In genomic region chr12:51885294-51886020, GRCh38 we compare ENCODE assay signal across 10 cellular contexts. TPM values are rescaled to one million over a fixed set of nuclear protein-coding genes. Genes with fewer than 3 reads are reported as not detected.
DNase-seq lines count a peak whose midpoint lies in the region; ATAC-seq and TF ChIP-seq lines count a peak whose summit lies in the region.
"Not testable (repeated sequence)": the region's sequence is repeated elsewhere in the genome, so short reads cannot be mapped to it uniquely, and the experiment has no call there.
"Had no signal": no experiment of that assay in that cellular context is flagged by ENCODE, and none has a peak within 500 bp of the region (broad histone marks: within the 10 kb centered on the region; RNA-seq: fewer than 3 reads in every experiment).

No MANE protein-coding gene starts in this region.

- CTCF ChIA-PET in activated naive CD4-positive, alpha-beta T cell treated with anti-CD3 and anti-CD28 coated beads, Interleukin-2, amount 10 ng/mL, durations not matched to agents 7 days and 5 days (lab: Charles Lee) = interaction anchor here (0.6 to 3.4 kb wide), 7 partner anchors 10 to 185 kb away, joined by 3 to 18 read pairs (median 3); partner anchors contain the start of gene ATG101
- CTCF ChIA-PET in naive thymus-derived CD4-positive, alpha-beta T cell (lab: Charles Lee) = interaction anchor here (0.8 to 1.6 kb wide), 6 partner anchors 8 to 108 kb away, joined by 3 to 12 read pairs (median 3); no protein-coding TSS in a partner anchor

- peak overlapping the region; percentile 60 to 96 (median 91); a peak in 21 of 22 replicates for H3K27ac ChIP-seq in BLaER1 treated with 17β-estradiol and CSF1 and Interleukin-3, amounts not matched to agents 10 nM and 100 nM
- peak overlapping the region in 3 of 4 donors; percentile 4 to 42 (median 30) for H3K27ac ChIP-seq in Peyer's patch
- H3K27ac ChIP-seq in epithelial cell of prostate = peak overlapping the region; percentile 24
- peak overlapping the region; percentile 1 for H3K27ac ChIP-seq in naive thymus-derived CD4-positive, alpha-beta T cell (ENCODE audit: low read depth, low read length)

- not testable (repeated sequence) for TF ChIP-seq CTCF in Peyer's patch (IDR thresholded peaks at IDR 0.05)

- H3K4me3 ChIP-seq in BLaER1 treated with 17β-estradiol and CSF1 and Interleukin-3, amounts not matched to agents 10 nM and 100 nM = peak overlapping the region in 9 of 10 experiments; percentile 4 to 56 (median 26); a peak in 12 of 20 replicates
- not testable (repeated sequence) for H3K4me3 ChIP-seq in Peyer's patch
- H3K4me3 ChIP-seq in naive thymus-derived CD4-positive, alpha-beta T cell (ENCODE audit: low read length) = peak overlapping the region; percentile 25

- TF ChIP-seq POLR2A in Peyer's patch (IDR thresholded peaks at IDR 0.05) = not testable (repeated sequence)

- ATAC-seq in naive thymus-derived CD4-positive, alpha-beta T cell = not testable (repeated sequence)

- peaks cover 45 to 85% (median 83%) of the 10 kb centered on the region in 10 experiments for H3K4me1 ChIP-seq in BLaER1 treated with 17β-estradiol and CSF1 and Interleukin-3, amounts not matched to agents 10 nM and 100 nM
- H3K4me1 ChIP-seq in Peyer's patch; naive thymus-derived CD4-positive, alpha-beta T cell (ENCODE audit: control insufficient read depth in 2 of 2, insufficient read depth in 2 of 2, low read length in 2 of 2): not testable (repeated sequence)

- H3K36me3 ChIP-seq in BLaER1 treated with 17β-estradiol and CSF1 and Interleukin-3, amounts not matched to agents 10 nM and 100 nM = peaks cover 0 to 17% (median 10%) of the 10 kb centered on the region in 11 experiments; a peak in 9 of 22 replicates
- not testable (repeated sequence) for H3K36me3 ChIP-seq in Peyer's patch; naive thymus-derived CD4-positive, alpha-beta T cell (ENCODE audit: control insufficient read depth in 2 of 3, insufficient read depth in 3 of 3, low read length in 3 of 3)

- H3K4me1 Mint-ChIP-seq in activated naive CD4-positive, alpha-beta T cell treated with anti-CD3 and anti-CD28 coated beads, Interleukin-2, amount 10 ng/mL, durations not matched to agents 7 days and 5 days = peaks cover 25% of the 10 kb centered on the region
- H3K4me1 Mint-ChIP-seq in naive thymus-derived CD4-positive, alpha-beta T cell = peaks cover 12 to 22% (median 16%) of the 10 kb centered on the region in 7 donors
- H3K4me1 Mint-ChIP-seq in stimulated activated naive CD8-positive, alpha-beta T cell treated with anti-CD3 and anti-CD28 coated beads, Interleukin-15, Interleukin-2, amounts not matched to agents 100 ng/mL and 50 ng/mL, for 24 hours (ENCODE audit: low read depth) = peaks cover 13% of the 10 kb centered on the region

- peak overlapping the region in 9 of 11 experiments; percentile 73 to 83 (median 77); a peak in 17 of 22 replicates for H3K9ac ChIP-seq in BLaER1 treated with 17β-estradiol and CSF1 and Interleukin-3, amounts not matched to agents 10 nM and 100 nM

- intact Hi-C loops in naive thymus-derived CD4-positive, alpha-beta T cell (cut with micrococcal nuclease) = loop anchor here in 1 of 2 donors (1.0 kb wide), 1 partner anchor 121 kb away; the partner anchor contains the start of gene TAMALIN

- DNase-seq in Peyer's patch; activated naive CD4-positive, alpha-beta T cell treated with anti-CD3 and anti-CD28 coated beads, Interleukin-2, amount 10 ng/mL, durations not matched to agents 7 days and 5 days; epithelial cell of prostate (ENCODE audit: low read depth, low spot score); naive thymus-derived CD4-positive, alpha-beta T cell: not testable (repeated sequence)

- not testable (repeated sequence) for H3K4me3 Mint-ChIP-seq in activated naive CD4-positive, alpha-beta T cell treated with anti-CD3 and anti-CD28 coated beads, Interleukin-2, amount 10 ng/mL, durations not matched to agents 7 days and 5 days
- H3K4me3 Mint-ChIP-seq in naive thymus-derived CD4-positive, alpha-beta T cell = peak overlapping the region in 9 of 10 donors; percentile 54 to 77 (median 62)
- H3K4me3 Mint-ChIP-seq in stimulated activated naive CD8-positive, alpha-beta T cell treated with anti-CD3 and anti-CD28 coated beads, Interleukin-15, Interleukin-2, amounts not matched to agents 100 ng/mL and 50 ng/mL, for 24 hours = peak overlapping the region; percentile 27

- peak overlapping the region; percentile 78 to 95 (median 85); a peak in 21 of 22 replicates for H3K4me2 ChIP-seq in BLaER1 treated with 17β-estradiol and CSF1 and Interleukin-3, amounts not matched to agents 10 nM and 100 nM

- not testable (repeated sequence) for H3K36me3 Mint-ChIP-seq in activated naive CD4-positive, alpha-beta T cell treated with anti-CD3 and anti-CD28 coated beads, Interleukin-2, amount 10 ng/mL, durations not matched to agents 7 days and 5 days; naive thymus-derived CD4-positive, alpha-beta T cell; stimulated activated naive CD8-positive, alpha-beta T cell treated with anti-CD3 and anti-CD28 coated beads, Interleukin-15, Interleukin-2, amounts not matched to agents 100 ng/mL and 50 ng/mL, for 24 hours (ENCODE audit: low read depth)

- POLR2A ChIA-PET in naive thymus-derived CD4-positive, alpha-beta T cell (lab: Charles Lee) = interaction anchor here (0.6 to 1.9 kb wide), 3 partner anchors 19 to 65 kb away, joined by 3 to 12 read pairs (median 3); no protein-coding TSS in a partner anchor

- not testable (repeated sequence) for H3K9me3 Mint-ChIP-seq in activated naive CD4-positive, alpha-beta T cell treated with anti-CD3 and anti-CD28 coated beads, Interleukin-2, amount 10 ng/mL, durations not matched to agents 7 days and 5 days; naive thymus-derived CD4-positive, alpha-beta T cell; stimulated activated naive CD8-positive, alpha-beta T cell treated with anti-CD3 and anti-CD28 coated beads, Interleukin-15, Interleukin-2, amounts not matched to agents 100 ng/mL and 50 ng/mL, for 24 hours

- not testable (repeated sequence) for H3K27me3 ChIP-seq in BLaER1 treated with 17β-estradiol and CSF1 and Interleukin-3, amounts not matched to agents 10 nM and 100 nM; Peyer's patch; naive thymus-derived CD4-positive, alpha-beta T cell (ENCODE audit: control insufficient read depth in 2 of 2, insufficient read depth in 2 of 2, low read length in 2 of 2)

- H3K27me3 Mint-ChIP-seq in activated naive CD4-positive, alpha-beta T cell treated with anti-CD3 and anti-CD28 coated beads, Interleukin-2, amount 10 ng/mL, durations not matched to agents 7 days and 5 days = peaks cover 11% of the 10 kb centered on the region
- H3K27me3 Mint-ChIP-seq in naive thymus-derived CD4-positive, alpha-beta T cell; stimulated activated naive CD8-positive, alpha-beta T cell treated with anti-CD3 and anti-CD28 coated beads, Interleukin-15, Interleukin-2, amounts not matched to agents 100 ng/mL and 50 ng/mL, for 24 hours: not testable (repeated sequence)

- H4K20me1 ChIP-seq in BLaER1 treated with 17β-estradiol and CSF1 and Interleukin-3, amounts not matched to agents 10 nM and 100 nM = not testable (repeated sequence)

- peaks cover 12 to 41% (median 18%) of the 10 kb centered on the region in 11 experiments for H3K9me3 ChIP-seq in BLaER1 treated with 17β-estradiol and CSF1 and Interleukin-3, amounts not matched to agents 10 nM and 100 nM (replicated peaks in 1 of 11)
- H3K9me3 ChIP-seq in Peyer's patch; naive thymus-derived CD4-positive, alpha-beta T cell (ENCODE audit: control insufficient read depth in 2 of 3, low read length in 3 of 3): not testable (repeated sequence)

- peak overlapping the region; percentile 94 for H3K27ac Mint-ChIP-seq in activated naive CD4-positive, alpha-beta T cell treated with anti-CD3 and anti-CD28 coated beads, Interleukin-2, amount 10 ng/mL, durations not matched to agents 7 days and 5 days
- peak overlapping the region; percentile 86 to 97 (median 95) for H3K27ac Mint-ChIP-seq in naive thymus-derived CD4-positive, alpha-beta T cell
- not testable (repeated sequence) for H3K27ac Mint-ChIP-seq in stimulated activated naive CD8-positive, alpha-beta T cell treated with anti-CD3 and anti-CD28 coated beads, Interleukin-15, Interleukin-2, amounts not matched to agents 100 ng/mL and 50 ng/mL, for 24 hours

RNA-seq across cellular contexts. Expression of gene ANKRD33, which starts 2.4 kb away (rescaled TPM):
- not detected for total RNA-seq in Peyer's patch
- not detected for total RNA-seq in naive thymus-derived CD4-positive, alpha-beta T cell
- polyA plus RNA-seq in naive thymus-derived CD4-positive, alpha-beta T cell = not detected
- total RNA-seq: bronchial epithelial cell, HT1080, kidney epithelial cell, subcutaneous adipose tissue had no signal

RNA-seq across cellular contexts. Expression of gene ACVRL1, which starts 21.8 kb away (rescaled TPM):
- total RNA-seq in Peyer's patch = 100 to 1,000 TPM in 1 of 4 donors, 10 to 100 TPM in 3; 46.4 to 169 (median 56.8) TPM
- under 1 TPM in 2 of 5 experiments, not detected in 3; 0.64 to 0.70 TPM for total RNA-seq in naive thymus-derived CD4-positive, alpha-beta T cell
- not detected for polyA plus RNA-seq in naive thymus-derived CD4-positive, alpha-beta T cell

RNA-seq across cellular contexts. Expression of gene FIGNL2, which starts 36.9 kb away (rescaled TPM):
- total RNA-seq in Peyer's patch = under 1 TPM in 1 of 4 donors, not detected in 3; 0.19 TPM
- 1 to 10 TPM in 4 of 5 experiments, under 1 TPM in 1; 0.22 to 2.1 (median 1.5) TPM for total RNA-seq in naive thymus-derived CD4-positive, alpha-beta T cell
- polyA plus RNA-seq in naive thymus-derived CD4-positive, alpha-beta T cell = under 1 TPM in 1 of 2 donors, not detected in 1; 0.07 TPM
- total RNA-seq: bronchial epithelial cell had no signal

Comparison
In these comparisons a context has a peak if more than half of its experiments do, and no peak if none do; other contexts are left out.
1. H3K27ac ChIP-seq: peak in every context shown above with its lines; median percentile 91 in BLaER1 treated with 17β-estradiol and CSF1 and Interleukin-3, amounts not matched to agents 10 nM and 100 nM; 30 in Peyer's patch; 24 in epithelial cell of prostate; 1 in naive thymus-derived CD4-positive, alpha-beta T cell.
2. RNA of gene ACVRL1, which starts 21.8 kb away (total RNA-seq): 46.4 to 169 TPM in Peyer's patch; 0.64 to 0.70 TPM in naive thymus-derived CD4-positive, alpha-beta T cell; every median in the first group is over 10 times any median in the second.